ENCODE assay signal across 13 cellular contexts in the genomic region with DNA sequence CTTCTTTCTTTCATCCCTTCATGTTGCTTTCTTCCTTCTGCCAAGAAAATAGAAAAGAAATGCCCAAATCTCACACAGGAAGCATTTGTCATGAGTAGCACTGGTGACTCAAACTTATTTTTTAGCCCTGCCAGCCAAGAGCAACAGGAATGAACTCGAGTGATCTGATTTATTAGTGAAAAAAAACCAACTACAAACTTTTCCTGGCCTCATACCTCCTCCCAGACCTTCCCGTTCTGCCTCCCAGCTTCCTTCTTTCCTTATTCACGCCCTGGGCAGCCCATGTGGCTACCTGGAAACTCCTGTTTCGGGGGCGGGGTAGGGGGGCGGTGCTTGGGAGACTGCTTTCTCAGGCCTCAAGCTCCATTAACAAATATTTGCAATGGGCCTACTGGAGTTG.
DNase-seq lines count a peak whose midpoint lies in the region; ATAC-seq and TF ChIP-seq lines count a peak whose summit lies in the region.
"Had no signal": no experiment of that assay in that cellular context is flagged by ENCODE, and none has a peak within 500 bp of the region (broad histone marks: within the 10 kb centered on the region; RNA-seq: fewer than 3 reads in every experiment).

No MANE protein-coding gene starts in this region.

- H3K27ac ChIP-seq in GM23248 (peak overlapping the region; percentile 73), SJSA1 (peak overlapping the region; percentile 39; the same call in 1 of the 2 replicates), uterus (no peak overlapping the region)
- H3K27ac ChIP-seq: Peyer's patch had no signal

- 18 to 25% methylated on average over 5 to 6 of the region's 6 CpGs for WGBS in GM23248 (ENCODE audit: low coverage in 1 of 2, low lambda C conversion rate in 2 of 2, missing lambda C conversion rate in 2 of 2), 2 experiments

- H3K4me2 ChIP-seq in GM23248 (ENCODE audit: unreplicated experiment) = peak overlapping the region; percentile 39

- H3K27me3 ChIP-seq in GM23248 (replicated peaks; ENCODE audit: insufficient read depth) = no peaks in the 10 kb centered on the region
- no peaks in the 10 kb centered on the region for H3K27me3 ChIP-seq in SJSA1 (replicated peaks)
- no peaks in the 10 kb centered on the region for H3K27me3 ChIP-seq in uterus
- H3K27me3 ChIP-seq: Peyer's patch had no signal

- H4K20me1 ChIP-seq in GM23248 (ENCODE audit: insufficient read depth) = no peaks in the 10 kb centered on the region

- no peak for TF ChIP-seq CTCF in uterus (IDR thresholded peaks at IDR 0.05)

- no peak for TF ChIP-seq POLR2A in uterus (IDR thresholded peaks at IDR 0.05)

- in situ Hi-C loops in GM23248 (cut with MboI) = no loop called here

- no peaks in the 10 kb centered on the region; the same call in none of the 2 replicates for H3F3A ChIP-seq in GM23248 (ENCODE audit: insufficient read depth)

- ATAC-seq in sciatic nerve = peak; percentile 38
- ATAC-seq in HG03108 (IDR thresholded peaks at IDR 0.05; ENCODE audit: unreplicated experiment) = no peak
- no peak for ATAC-seq in HG03378 (IDR thresholded peaks at IDR 0.05; ENCODE audit: unreplicated experiment)

- no peak overlapping the region; the same call in 1 of the 2 replicates for H3K9ac ChIP-seq in GM23248

- H3K9me3 ChIP-seq in GM23248 (ENCODE audit: low read depth) = no peaks in the 10 kb centered on the region
- no peaks in the 10 kb centered on the region for H3K9me3 ChIP-seq in SJSA1 (replicated peaks)
- no peaks in the 10 kb centered on the region for H3K9me3 ChIP-seq in uterus
- H3K9me3 ChIP-seq: Peyer's patch had no signal

- DNase-seq in GM23248 (peak; percentile 79), SJSA1 (ENCODE audit: low read depth in 1 of 2, low spot score in 2 of 2) (peak in 1 of 2 experiments; percentile 31), fibroblast of peridontal ligament (ENCODE audit: extremely low read depth) (peak; percentile 65), sciatic nerve (ENCODE audit: low spot score) (no peak), COLO829 (ENCODE audit: low spot score) (no peak), uterus (no peak)
- DNase-seq: activated CD4-positive, CD25-positive, alpha-beta regulatory T cell; activated gamma-delta T cell treated with Interleukin-2 at 50 U/mL for 16 hours; DMS 273 treated with DMSO at 0.1 percent for 48 hours; Peyer's patch had no signal

- H3K4me1 ChIP-seq in GM23248 (ENCODE audit: insufficient read depth) = peaks cover 25% of the 10 kb centered on the region
- peaks cover 43% of the 10 kb centered on the region for H3K4me1 ChIP-seq in SJSA1 (replicated peaks)
- no peaks in the 10 kb centered on the region for H3K4me1 ChIP-seq in uterus
- H3K4me1 ChIP-seq: Peyer's patch had no signal

- H3K4me3 ChIP-seq in GM23248 (no peak overlapping the region), SJSA1 (no peak overlapping the region), uterus (no peak overlapping the region)
- H3K4me3 ChIP-seq: lung, Peyer's patch had no signal

- H3K36me3 ChIP-seq in GM23248 (ENCODE audit: low read depth) = no peaks in the 10 kb centered on the region
- no peaks in the 10 kb centered on the region for H3K36me3 ChIP-seq in SJSA1
- H3K36me3 ChIP-seq in uterus = no peaks in the 10 kb centered on the region
- H3K36me3 ChIP-seq: Peyer's patch had no signal

- H3K9me2 ChIP-seq in GM23248 (ENCODE audit: insufficient read depth) = no peaks in the 10 kb centered on the region

- no peak overlapping the region for H2AFZ ChIP-seq in GM23248

- intact Hi-C loops in sciatic nerve (cut with DNase I) = no loop called here
- intact Hi-C loops in uterus (cut with DNase I; ENCODE audit: low total_unique reads) = no loop called here

- H3K79me2 ChIP-seq in GM23248 (ENCODE audit: insufficient read depth) = no peaks in the 10 kb centered on the region

Comparison
In these comparisons a context has a peak if more than half of its experiments do, and no peak if none do; other contexts are left out.
1. DNase-seq: peak in GM23248 (single experiment) and fibroblast of peridontal ligament (single experiment); none in sciatic nerve (single experiment), COLO829 (single experiment) and uterus (0 of 2).
2. H3K27ac ChIP-seq: peak in GM23248 (single experiment) and SJSA1 (single experiment); none in uterus (0 of 2).